Comparison of ENCODE assay signal across 20 cellular contexts in genomic region chr7:1057416-1058291, GRCh38. TPM values are rescaled to one million over a fixed set of nuclear protein-coding genes. Genes with fewer than 3 reads are reported as not detected.
"Had no signal": no experiment of that assay in that cellular context is flagged by ENCODE, and none has a peak within 500 bp of the region (broad histone marks: within the 10 kb centered on the region; RNA-seq: fewer than 3 reads in every experiment).

No MANE protein-coding gene starts in this region.

- ATAC-seq: sciatic nerve had no signal

- H3K27ac ChIP-seq: epithelial cell of prostate, prostate gland, testis, WERI-Rb-1 had no signal

- H3K4me3 ChIP-seq: prostate gland, smooth muscle cell, stomach, testis had no signal

- FAIRE-seq: colon had no signal

- H3K9me3 ChIP-seq: prostate gland, stomach, testis, upper lobe of left lung had no signal

- H3K36me3 ChIP-seq: prostate gland had no signal

- H3K27me3 ChIP-seq: dorsolateral prefrontal cortex, stomach, testis, upper lobe of left lung had no signal

- DNase-seq: activated CD4-positive, alpha-beta T cell treated with anti-CD3 and anti-CD28 coated beads, Interleukin-2, amount 50 U/mL, for 48 hours; activated gamma-delta T cell treated with Interleukin-2 at 50 U/mL for 16 hours; activated naive CD8-positive, alpha-beta T cell treated with anti-CD3 and anti-CD28 coated beads for 36 hours; amniotic stem cell; dorsolateral prefrontal cortex; endodermal cell; foreskin fibroblast; mammary epithelial cell; stimulated activated CD4-positive, alpha-beta T cell treated with anti-CD3 and anti-CD28 coated beads, Interleukin-4, amount 100 ng/mL, for 24 hours; stomach; testis; WERI-Rb-1 had no signal

RNA-seq across cellular contexts. Expression of gene GPR146, which starts 13.3 kb away (rescaled TPM):
- polyA plus RNA-seq: neural cell had no signal

RNA-seq across cellular contexts. Expression of gene GPER1, which starts 30.3 kb away (rescaled TPM):
- total RNA-seq: activated T-helper 1 cell treated with anti-CD3 and anti-CD28 coated beads, Interleukin-12 subunit alpha, Interleukin-12 subunit beta, Interleukin-2, Interleukin-4 antibody, amounts not matched to agents 30 ng/mL and 10 ng/mL and 1 ng/mL, durations not matched to agents 14 hours and 24 hours and 36 hours had no signal
- polyA plus RNA-seq: neural cell had no signal
